3 cellular contexts compared by ENCODE assay signal in genomic region chr12:12898911-12899511, GRCh38.
TF ChIP-seq lines count a peak whose summit lies in the region.

No MANE protein-coding gene starts in this region.

TF ChIP-seq in SK-N-SH, 30 proteins besides CTCF, POLR2A, EP300 and RAD21:
- TF ChIP-seq RXRA (IDR thresholded peaks at IDR 0.05; ENCODE audit: borderline replicate concordance, low read depth) (no peak), NFIC (IDR thresholded peaks at IDR 0.05; ENCODE audit: borderline replicate concordance) (no peak), FOXJ3 (CRISPR knock-in tag; IDR thresholded peaks at IDR 0.05) (no peak), MEF2A (IDR thresholded peaks at IDR 0.05; ENCODE audit: borderline replicate concordance, low read depth) (no peak), FOXM1 (IDR thresholded peaks at IDR 0.05; ENCODE audit: low read depth) (no peak), EZH2phosphoT487 (IDR thresholded peaks at IDR 0.05; ENCODE audit: borderline replicate concordance, low read depth) (no peak), USF1 (IDR thresholded peaks at IDR 0.05; ENCODE audit: borderline replicate concordance, low read depth) (no peak), TCF12 (IDR thresholded peaks at IDR 0.05) (no peak), RCOR1 (IDR thresholded peaks at IDR 0.05; ENCODE audit: low read length) (no peak), GABPA (IDR thresholded peaks at IDR 0.05; ENCODE audit: low read depth) (no peak), SIN3A (IDR thresholded peaks at IDR 0.05; ENCODE audit: borderline replicate concordance, low read depth, low read length) (no peak), NRF1 (IDR thresholded peaks at IDR 0.05; ENCODE audit: low read depth, low read length) (no peak), SMC3 (IDR thresholded peaks at IDR 0.05; ENCODE audit: low read depth, low read length) (no peak), POLR2AphosphoS5 (IDR thresholded peaks at IDR 0.05; ENCODE audit: low read depth, low read length) (no peak), ELF1 (IDR thresholded peaks at IDR 0.05) (no peak), TEAD4 (IDR thresholded peaks at IDR 0.05; ENCODE audit: borderline replicate concordance, insufficient read depth) (no peak), FOSL2 (IDR thresholded peaks at IDR 0.05; ENCODE audit: borderline replicate concordance, low read depth) (no peak)

TF ChIP-seq in SK-N-SH treated with all-trans-retinoic acid at 6 μM for 48 hours, 23 proteins besides CTCF, POLR2A, EP300 and RAD21:
- TF ChIP-seq CREB5 (CRISPR knock-in tag; IDR thresholded peaks at IDR 0.05; ENCODE audit: low read depth): no peak
- TF ChIP-seq TSHZ2 (CRISPR knock-in tag; IDR thresholded peaks at IDR 0.05): no peak
- no peak for TF ChIP-seq ESRRG (CRISPR knock-in tag; IDR thresholded peaks at IDR 0.05)
- TF ChIP-seq PPARA (CRISPR knock-in tag; IDR thresholded peaks at IDR 0.05; ENCODE audit: borderline replicate concordance): no peak
- TF ChIP-seq ARNTL (CRISPR knock-in tag; IDR thresholded peaks at IDR 0.05; ENCODE audit: borderline replicate concordance, low read depth): no peak
TF ChIP-seq in SK-N-SH treated with all-trans-retinoic acid at 6 μM for 48 hours: peak in this region for 0.

TF ChIP-seq in IMR-90, 13 proteins besides CTCF, POLR2A, EP300 and RAD21:
- TF ChIP-seq BHLHE40 (IDR thresholded peaks at IDR 0.05; ENCODE audit: low read depth, low read length) (no peak), SMC3 (IDR thresholded peaks at IDR 0.05; ENCODE audit: low read depth, low read length) (no peak), CEBPB (IDR thresholded peaks at IDR 0.05; ENCODE audit: low read depth, low read length) (no peak), USF2 (IDR thresholded peaks at IDR 0.05; ENCODE audit: low read depth, low read length) (no peak), MAFK (IDR thresholded peaks at IDR 0.05; ENCODE audit: low read depth, low read length) (no peak), MXI1 (IDR thresholded peaks at IDR 0.05; ENCODE audit: borderline replicate concordance, low read depth, low read length) (no peak), CHD1 (IDR thresholded peaks at IDR 0.05; ENCODE audit: low read depth, low read length) (no peak; the same call in 1 of the 2 replicates), RFX5 (IDR thresholded peaks at IDR 0.05; ENCODE audit: low read depth, low read length) (no peak), RCOR1 (IDR thresholded peaks at IDR 0.05; ENCODE audit: insufficient replicate concordance, low read length) (no peak), ELK1 (IDR thresholded peaks at IDR 0.05; ENCODE audit: borderline replicate concordance, low read depth, low read length) (no peak), MAZ (IDR thresholded peaks at IDR 0.05; ENCODE audit: borderline replicate concordance, low read depth, low read length) (no peak), FOS (IDR thresholded peaks at IDR 0.05; ENCODE audit: low read depth, low read length) (no peak), NFE2L2 (IDR thresholded peaks at IDR 0.05; ENCODE audit: low read depth, low read length) (no peak)
